ENCODE assay signal across 8 cellular contexts in the genomic region with DNA sequence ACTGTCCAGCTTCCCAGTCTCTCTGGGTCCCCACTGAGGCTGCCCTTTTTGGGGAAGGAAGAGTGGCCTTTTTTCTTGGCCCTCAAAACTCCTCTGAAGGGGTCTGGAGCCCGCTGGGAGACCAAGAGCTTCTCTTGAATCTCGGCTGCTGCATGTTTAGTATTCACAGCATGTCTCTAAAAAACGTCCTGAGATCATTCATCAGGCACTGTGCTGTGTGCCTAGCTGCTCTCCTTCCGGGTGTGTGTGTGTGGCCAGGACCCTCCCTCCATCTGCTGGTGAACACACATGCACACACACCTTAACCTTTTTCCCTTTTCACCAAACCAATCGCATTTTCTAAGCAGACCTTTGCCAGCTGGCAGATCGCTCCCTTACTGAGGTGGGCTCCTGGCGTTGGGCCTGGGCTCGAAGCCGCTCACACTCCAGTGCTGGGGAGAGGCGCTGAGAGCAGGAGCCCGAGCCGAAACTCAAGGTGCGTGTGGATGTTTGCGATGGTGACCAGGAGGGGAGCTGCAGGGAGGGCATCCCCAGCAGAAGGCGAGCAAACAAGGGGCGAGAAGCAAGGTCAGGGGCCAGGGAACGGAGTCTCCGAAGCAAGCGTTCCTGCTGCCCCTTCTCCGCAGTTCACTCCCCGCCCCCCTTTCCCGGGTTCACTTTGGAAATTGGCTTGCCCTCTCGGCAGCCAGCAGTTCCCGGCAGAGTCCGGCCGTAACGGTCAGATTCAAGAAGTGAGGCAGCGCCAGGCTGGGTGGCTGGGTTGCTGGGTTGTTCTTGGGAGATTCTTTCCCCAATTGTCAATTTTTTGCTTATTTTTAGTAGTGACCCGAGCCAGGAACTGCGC. TPM values are rescaled to one million over a fixed set of nuclear protein-coding genes. Genes with fewer than 3 reads are reported as not detected.
DNase-seq lines count a peak whose midpoint lies in the region; ATAC-seq and TF ChIP-seq lines count a peak whose summit lies in the region.

No MANE protein-coding gene starts in this region.

- DNase-seq in Calu3, result peak; percentile 49
- DNase-seq in Jurkat, Clone E6-1 (ENCODE audit: low read depth, low spot score), result no peak
- DNase-seq in astrocyte of the cerebellum (ENCODE audit: low read depth), result no peak
- DNase-seq in memory B cell (ENCODE audit: low spot score in 2 of 2), result no peak
- no peak for DNase-seq in aorta
- no peak for DNase-seq in putamen (ENCODE audit: low spot score)
- DNase-seq in mucosa of gallbladder (ENCODE audit: low spot score), result no peak
- no peak for DNase-seq in stimulated activated CD4-positive, alpha-beta T cell treated with anti-CD3 and anti-CD28 coated beads, Interleukin-2, amount 100 ng/mL, for 48 hours

- no peaks in the 10 kb centered on the region for H3K4me1 ChIP-seq in aorta (ENCODE audit: control insufficient read depth in 1 of 2, insufficient read depth in 2 of 2, low read length in 2 of 2)

- peaks cover 16% of the 10 kb centered on the region for H3K4me1 Mint-ChIP-seq in Calu3 (ENCODE audit: low read depth, unreplicated experiment)
- H3K4me1 Mint-ChIP-seq in memory B cell, result peaks cover 17% of the 10 kb centered on the region

- intact Hi-C loops in Calu3 (cut with micrococcal nuclease; ENCODE audit: unreplicated experiment) (loop anchor here (10.0 kb wide), 1 partner anchor 554 kb away; no protein-coding TSS in a partner anchor), aorta (cut with DNase I) (no loop called here)

- WGBS in aorta, 2 donors, result 7 to 34% methylated on average over 29 to 30 of the region's 30 CpGs

- CTCF ChIA-PET in Calu3 (lab: Charles Lee), result no interaction called here

- no peaks in the 10 kb centered on the region for H3K27me3 ChIP-seq in aorta (ENCODE audit: control insufficient read depth in 1 of 2, insufficient read depth in 2 of 2, low read length in 1 of 2)

- in situ Hi-C loops in astrocyte of the cerebellum (cut with HindIII; ENCODE audit: low sequenced_read_pairs), result no loop called here

- H3K27ac Mint-ChIP-seq in Calu3 (ENCODE audit: unreplicated experiment), result peak overlapping the region; percentile 61
- no peak overlapping the region for H3K27ac Mint-ChIP-seq in memory B cell

- H3K4me3 Mint-ChIP-seq in Calu3 (ENCODE audit: low read depth, unreplicated experiment) (peak overlapping the region; percentile 64), memory B cell (peak overlapping the region; percentile 79)

- H3K27me3 Mint-ChIP-seq in Calu3 (ENCODE audit: unreplicated experiment), result peaks cover 37% of the 10 kb centered on the region
- peaks cover 26% of the 10 kb centered on the region for H3K27me3 Mint-ChIP-seq in memory B cell

- no TSS peak for BruUV-seq in Calu3 (replicated peaks; lab: Mats Ljungman, UMichigan)

- H3K36me3 ChIP-seq in aorta (ENCODE audit: control insufficient read depth in 1 of 2, insufficient read depth in 2 of 2, low read length in 1 of 2), result no peaks in the 10 kb centered on the region

- H3K9me3 ChIP-seq in aorta (ENCODE audit: control insufficient read depth, low read length), result no peaks in the 10 kb centered on the region

- H3K9me3 Mint-ChIP-seq in Calu3 (ENCODE audit: low read depth, unreplicated experiment), result no peaks in the 10 kb centered on the region
- H3K9me3 Mint-ChIP-seq in memory B cell, result no peaks in the 10 kb centered on the region

- no peak for TF ChIP-seq CTCF in Calu3 (IDR thresholded peaks at IDR 0.05; ENCODE audit: unreplicated experiment)
- no peak for TF ChIP-seq CTCF in astrocyte of the cerebellum (IDR thresholded peaks at IDR 0.05; ENCODE audit: low read depth, low read length, missing control alignments)

- peak overlapping the region; percentile 33 for H3K4me3 ChIP-seq in Jurkat, Clone E6-1 (ENCODE audit: low read length)
- H3K4me3 ChIP-seq in astrocyte of the cerebellum (ENCODE audit: low read depth, low read length) (peak overlapping the region; percentile 41), aorta (ENCODE audit: low read length in 2 of 2) (peak overlapping the region; percentile 41 to 49)

- ATAC-seq in memory B cell (ENCODE audit: low read depth), result peak; percentile 54
- ATAC-seq in aorta (ENCODE audit: low FRiP score), result no peak

- H3K36me3 Mint-ChIP-seq in Calu3 (ENCODE audit: insufficient read depth, unreplicated experiment), result peaks cover 12% of the 10 kb centered on the region
- H3K36me3 Mint-ChIP-seq in memory B cell, result no peaks in the 10 kb centered on the region

- H3K27ac ChIP-seq in aorta (ENCODE audit: low read depth in 1 of 2, low read length in 2 of 2), result no peak overlapping the region

RNA-seq across cellular contexts. Expression of a gene that starts 0.6 kb away (rescaled TPM):
- total RNA-seq in Calu3 (2022) (0.99 and 1.0 TPM in 2 replicates), aorta (1 to 10 TPM in 1 of 2 donors, under 1 TPM in 1; 0.19 to 1.2 TPM), mucosa of gallbladder (0.17 TPM)
- 0.64 TPM for polyA plus RNA-seq in Jurkat, Clone E6-1 (2012; ENCODE audit: insufficient read depth, insufficient read length)
- polyA plus RNA-seq in aorta, result not detected
